In the genomic region with DNA sequence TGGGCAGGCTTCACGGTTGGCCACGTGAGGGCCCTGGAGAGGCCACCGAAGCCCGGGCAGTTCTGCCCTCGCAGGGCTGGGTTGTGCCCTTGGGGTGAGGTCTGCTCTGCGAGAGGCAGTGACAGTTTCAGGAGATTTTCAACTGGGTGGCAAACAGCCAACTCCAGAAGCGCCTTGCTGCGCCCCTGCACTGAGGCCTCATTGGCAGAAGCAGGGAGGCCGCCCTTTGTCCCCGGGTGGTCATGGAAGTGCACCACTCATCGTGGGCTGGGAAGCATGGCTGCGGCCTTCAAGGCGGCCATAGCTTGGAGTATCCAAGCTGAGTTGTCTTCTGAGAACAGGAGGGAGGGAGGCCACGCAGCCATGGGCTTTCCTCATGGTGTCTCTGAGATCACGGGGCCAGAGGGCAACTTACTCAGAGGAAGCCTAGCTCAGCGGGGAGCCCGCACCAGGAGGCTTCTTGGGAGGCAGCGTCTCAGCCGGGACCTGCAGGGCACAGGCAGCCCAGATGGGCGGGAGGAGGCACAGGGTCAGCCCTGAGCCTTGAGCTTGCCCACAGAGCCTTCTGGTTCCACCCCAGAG, we compare ENCODE assay signal across 2 cellular contexts.
TF ChIP-seq lines count a peak whose summit lies in the region.

No MANE protein-coding gene starts in this region.

TF ChIP-seq in IMR-90, 13 proteins besides CTCF, POLR2A, EP300 and RAD21:
- TF ChIP-seq RFX5 (IDR thresholded peaks at IDR 0.05; ENCODE audit: low read depth, low read length) (no peak), MXI1 (IDR thresholded peaks at IDR 0.05; ENCODE audit: borderline replicate concordance, low read depth, low read length) (no peak), MAZ (IDR thresholded peaks at IDR 0.05; ENCODE audit: borderline replicate concordance, low read depth, low read length) (no peak), BHLHE40 (IDR thresholded peaks at IDR 0.05; ENCODE audit: low read depth, low read length) (no peak), FOS (IDR thresholded peaks at IDR 0.05; ENCODE audit: low read depth, low read length) (no peak), RCOR1 (IDR thresholded peaks at IDR 0.05; ENCODE audit: insufficient replicate concordance, low read length) (no peak), CHD1 (IDR thresholded peaks at IDR 0.05; ENCODE audit: low read depth, low read length) (no peak), CEBPB (IDR thresholded peaks at IDR 0.05; ENCODE audit: low read depth, low read length) (no peak), MAFK (IDR thresholded peaks at IDR 0.05; ENCODE audit: low read depth, low read length) (no peak), NFE2L2 (IDR thresholded peaks at IDR 0.05; ENCODE audit: low read depth, low read length) (no peak)
- TF ChIP-seq, protein P1, sequence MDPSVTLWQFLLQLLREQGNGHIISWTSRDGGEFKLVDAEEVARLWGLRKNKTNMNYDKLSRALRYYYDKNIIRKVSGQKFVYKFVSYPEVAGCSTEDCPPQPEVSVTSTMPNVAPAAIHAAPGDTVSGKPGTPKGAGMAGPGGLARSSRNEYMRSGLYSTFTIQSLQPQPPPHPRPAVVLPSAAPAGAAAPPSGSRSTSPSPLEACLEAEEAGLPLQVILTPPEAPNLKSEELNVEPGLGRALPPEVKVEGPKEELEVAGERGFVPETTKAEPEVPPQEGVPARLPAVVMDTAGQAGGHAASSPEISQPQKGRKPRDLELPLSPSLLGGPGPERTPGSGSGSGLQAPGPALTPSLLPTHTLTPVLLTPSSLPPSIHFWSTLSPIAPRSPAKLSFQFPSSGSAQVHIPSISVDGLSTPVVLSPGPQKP (IDR thresholded peaks at IDR 0.05; ENCODE audit: borderline replicate concordance, low read depth, low read length), result no peak
- TF ChIP-seq, protein P2, sequence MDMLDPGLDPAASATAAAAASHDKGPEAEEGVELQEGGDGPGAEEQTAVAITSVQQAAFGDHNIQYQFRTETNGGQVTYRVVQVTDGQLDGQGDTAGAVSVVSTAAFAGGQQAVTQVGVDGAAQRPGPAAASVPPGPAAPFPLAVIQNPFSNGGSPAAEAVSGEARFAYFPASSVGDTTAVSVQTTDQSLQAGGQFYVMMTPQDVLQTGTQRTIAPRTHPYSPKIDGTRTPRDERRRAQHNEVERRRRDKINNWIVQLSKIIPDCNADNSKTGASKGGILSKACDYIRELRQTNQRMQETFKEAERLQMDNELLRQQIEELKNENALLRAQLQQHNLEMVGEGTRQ (IDR thresholded peaks at IDR 0.05; ENCODE audit: low read depth, low read length), result no peak

TF ChIP-seq in K562, 482 proteins besides CTCF, POLR2A, EP300 and RAD21:
- TF ChIP-seq POLR2AphosphoS5 (IDR thresholded peaks at IDR 0.05; ENCODE audit: control insufficient read depth, insufficient read depth, low read depth, low read length) (0 out of 2 replicates have a peak, but pooled peaks have one; percentile 10), NCOA4 (IDR thresholded peaks at IDR 0.05; ENCODE audit: partially characterized antibody) (no peak)
